Comparison of ENCODE assay signal across 19 cellular contexts in the genomic region with DNA sequence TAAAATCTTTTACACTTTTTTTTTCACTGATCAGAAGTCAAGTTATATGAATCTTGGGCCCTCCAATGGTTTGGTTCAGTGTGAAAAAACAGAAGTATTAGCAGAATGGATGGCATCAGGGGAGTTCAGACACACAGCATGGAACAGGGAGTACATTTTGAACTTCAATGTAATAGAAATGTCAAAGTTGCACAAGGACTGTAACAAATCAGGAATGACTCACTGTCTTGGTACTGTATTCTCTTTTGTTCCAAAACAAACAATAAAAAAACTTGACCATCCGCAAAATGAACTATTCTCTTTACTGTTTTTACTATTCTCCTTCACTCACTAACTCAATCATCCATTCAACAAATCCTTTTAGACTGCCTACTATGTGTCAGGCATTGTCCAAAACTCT.
DNase-seq lines count a peak whose midpoint lies in the region; ATAC-seq and TF ChIP-seq lines count a peak whose summit lies in the region.
"Had no signal": no experiment of that assay in that cellular context is flagged by ENCODE, and none has a peak within 500 bp of the region (broad histone marks: within the 10 kb centered on the region; RNA-seq: fewer than 3 reads in every experiment).

No MANE protein-coding gene starts in this region.

- H3K4me3 ChIP-seq in HFF-Myc (replicated peaks; ENCODE audit: low read depth, low read length) = no peak overlapping the region
- H3K4me3 ChIP-seq in astrocyte of the cerebellum (ENCODE audit: low read depth, low read length) = no peak overlapping the region
- H3K4me3 ChIP-seq: right lobe of liver, tibial artery had no signal

- in situ Hi-C loops in astrocyte of the cerebellum (cut with HindIII; ENCODE audit: low sequenced_read_pairs) = no loop called here

- DNase-seq in A172 (ENCODE audit: low spot score) = peak; percentile 62
- peak; percentile 9 for DNase-seq in HFF-Myc (ENCODE audit: extremely low read depth, low read depth)
- peak; percentile 67 for DNase-seq in astrocyte of the cerebellum (ENCODE audit: low read depth)
- peak; percentile 48 for DNase-seq in fibroblast of the conjunctiva (ENCODE audit: low read depth)
- no peak for DNase-seq in activated CD4-positive, alpha-beta T cell treated with anti-CD3 and anti-CD28 coated beads, Interleukin-2, amount 50 U/mL, for 1 hour
- DNase-seq in SIG-M5 treated with dmso at 0.1 percent for 504 hours (lab: John Stamatoyannopoulos, UW; ENCODE audit: unreplicated experiment) = no peak
- DNase-seq: 8988T; activated CD4-positive, alpha-beta T cell treated with anti-CD3 and anti-CD28 coated beads for 4 hours; CD4-positive, CD25-positive, alpha-beta regulatory T cell; KG1; kidney glomerular epithelial cell; NCI-H146; NCI-H226; right lobe of liver; SIG-M5; stimulated activated CD4-positive, alpha-beta T cell treated with anti-CD3 and anti-CD28 coated beads, Interleukin-4, amount 100 ng/mL, for 24 hours; tibial artery had no signal

- no peak for TF ChIP-seq CTCF in HFF-Myc (IDR thresholded peaks at IDR 0.05; ENCODE audit: low read depth, low read length, missing control alignments)
- no peak for TF ChIP-seq CTCF in astrocyte of the cerebellum (IDR thresholded peaks at IDR 0.05; ENCODE audit: low read depth, low read length, missing control alignments)

- ATAC-seq in GM21529 (IDR thresholded peaks at IDR 0.05; ENCODE audit: unreplicated experiment) (no peak), GM18498 (IDR thresholded peaks at IDR 0.05; ENCODE audit: unreplicated experiment) (no peak)
- ATAC-seq: right lobe of liver had no signal

Comparison
In these comparisons a context has a peak if more than half of its experiments do, and no peak if none do; other contexts are left out.
1. DNase-seq: peak in A172 (single experiment), HFF-Myc (single experiment), astrocyte of the cerebellum (single experiment) and fibroblast of the conjunctiva (single experiment); none in activated CD4-positive, alpha-beta T cell treated with anti-CD3 and anti-CD28 coated beads, Interleukin-2, amount 50 U/mL, for 1 hour (single experiment) and SIG-M5 treated with dmso at 0.1 percent for 504 hours (single experiment).